ENCODE assay signal across 26 cellular contexts in genomic region chr1:35893051-35893879, GRCh38. TPM values are rescaled to one million over a fixed set of nuclear protein-coding genes. Genes with fewer than 3 reads are reported as not detected.
DNase-seq lines count a peak whose midpoint lies in the region; ATAC-seq and TF ChIP-seq lines count a peak whose summit lies in the region.
"Had no signal": no experiment of that assay in that cellular context is flagged by ENCODE, and none has a peak within 500 bp of the region (broad histone marks: within the 10 kb centered on the region; RNA-seq: fewer than 3 reads in every experiment).

No MANE protein-coding gene starts in this region.

- H3K36me3 ChIP-seq in upper lobe of left lung: peaks cover 6 to 94% (median 42%) of the 10 kb centered on the region in 4 donors
- H3K36me3 ChIP-seq: breast epithelium had no signal

- no peaks in the 10 kb centered on the region for H3K9me3 ChIP-seq in upper lobe of left lung
- H3K9me3 ChIP-seq: breast epithelium, esophagus muscularis mucosa, SJSA1, thoracic aorta had no signal

- POLR2A ChIA-PET in activated B cell treated with CpG ODN at 0.5 μM for 24 hours (lab: Charles Lee): interaction anchor here (2.8 kb wide), 1 partner anchor 10 kb away, joined by 20 read pairs; the partner anchor contains the start of gene AGO1

- no peak for TF ChIP-seq EP300 in upper lobe of left lung (IDR thresholded peaks at IDR 0.05)

- H3K27ac Mint-ChIP-seq in activated B cell treated with CpG ODN at 0.5 μM for 24 hours (peak overlapping the region; percentile 92), memory B cell (peak overlapping the region; percentile 97)
- H3K27ac Mint-ChIP-seq: neural progenitor cell, progenitor cell of endocrine pancreas had no signal

- H3K36me3 Mint-ChIP-seq in activated B cell treated with CpG ODN at 0.5 μM for 24 hours (ENCODE audit: low read depth) (peaks cover 65% of the 10 kb centered on the region), memory B cell (peaks cover 17% of the 10 kb centered on the region)

- no peak overlapping the region for H3K4me3 Mint-ChIP-seq in activated B cell treated with CpG ODN at 0.5 μM for 24 hours
- H3K4me3 Mint-ChIP-seq in memory B cell: no peak overlapping the region
- H3K4me3 Mint-ChIP-seq: activated T-cell treated with anti-CD3 and anti-CD28 coated beads, Interleukin-2, amount 50 U/mL, for 4 hours; CD4-positive, alpha-beta memory T cell; neural progenitor cell had no signal

- peaks cover 40% of the 10 kb centered on the region for H3K4me1 Mint-ChIP-seq in activated B cell treated with CpG ODN at 0.5 μM for 24 hours
- H3K4me1 Mint-ChIP-seq in memory B cell: peaks cover 19% of the 10 kb centered on the region

- H3K27me3 ChIP-seq in HL-60 (ENCODE audit: insufficient read depth, poor library complexity, severe bottlenecking): no peaks in the 10 kb centered on the region
- H3K27me3 ChIP-seq in upper lobe of left lung: no peaks in the 10 kb centered on the region
- H3K27me3 ChIP-seq: breast epithelium, esophagus muscularis mucosa, neural progenitor cell, SJSA1 had no signal

- no peak for TF ChIP-seq CTCF in HL-60 (IDR thresholded peaks at IDR 0.05; ENCODE audit: insufficient read depth, low read length)
- no peak for TF ChIP-seq CTCF in activated B cell treated with CpG ODN at 0.5 μM for 24 hours (IDR thresholded peaks at IDR 0.05)
- no peak for TF ChIP-seq CTCF in upper lobe of left lung (IDR thresholded peaks at IDR 0.05)

- H3K27me3 Mint-ChIP-seq in activated B cell treated with CpG ODN at 0.5 μM for 24 hours (no peaks in the 10 kb centered on the region), memory B cell (no peaks in the 10 kb centered on the region)
- H3K27me3 Mint-ChIP-seq: CD4-positive, alpha-beta memory T cell; progenitor cell of endocrine pancreas had no signal

- ATAC-seq in activated B cell treated with CpG ODN at 0.5 μM for 24 hours (ENCODE audit: low read depth) (no peak), memory B cell (ENCODE audit: low read depth) (no peak), upper lobe of left lung (ENCODE audit: low FRiP score in 2 of 2) (peak; percentile 6 to 28)
- ATAC-seq: activated T-cell treated with anti-CD3 and anti-CD28 coated beads, Interleukin-2, amount 50 U/mL, for 4 hours had no signal

- intact Hi-C loops in activated B cell treated with CpG ODN at 0.5 μM for 24 hours (cut with micrococcal nuclease): no loop called here

- 95 to 99% methylated on average over 7 to 14 of the region's 14 CpGs for WGBS in upper lobe of left lung, 2 donors

- peak overlapping the region; percentile 56 for H3K27ac ChIP-seq in HL-60 (replicated peaks)
- H3K27ac ChIP-seq in upper lobe of left lung: peak overlapping the region in 2 of 4 donors; percentile 55 to 62
- H3K27ac ChIP-seq: breast epithelium, esophagus muscularis mucosa, neural progenitor cell, SJSA1, thoracic aorta had no signal

- no peak for DNase-seq in HL-60 (ENCODE audit: low read depth in 1 of 2, low spot score in 1 of 2)
- DNase-seq in activated B cell treated with CpG ODN at 0.5 μM for 24 hours: peak; percentile 19
- DNase-seq in memory B cell (ENCODE audit: low spot score in 2 of 2): no peak
- DNase-seq in upper lobe of left lung: peak in 1 of 2 donors; percentile 56
- no peak for DNase-seq in midbrain (lab: John Stamatoyannopoulos, UW)
- DNase-seq in NCI-H2029 (lab: John Stamatoyannopoulos, UW): no peak
- DNase-seq in MV-4-11 (lab: John Stamatoyannopoulos, UW): no peak
- DNase-seq: activated CD4-positive, alpha-beta T cell treated with anti-CD3 and anti-CD28 coated beads for 1 hour; activated naive CD4-positive, alpha-beta T cell; activated T-cell treated with anti-CD3 and anti-CD28 coated beads, Interleukin-2, amount 50 U/mL, for 4 hours; CD4-positive, alpha-beta memory T cell; foreskin melanocyte; HCEC 1CT; kidney; MM.1S; NCI-H146; NCI-H2171; NCI-H526; stimulated activated CD4-positive, alpha-beta T cell treated with anti-CD3 and anti-CD28 coated beads, Interleukin-2, amount 100 ng/mL, for 24 hours had no signal

- no peak for TF ChIP-seq POLR2A in upper lobe of left lung (IDR thresholded peaks at IDR 0.05)

- H3K4me3 ChIP-seq in HL-60 (replicated peaks; ENCODE audit: insufficient read depth, low read length) (no peak overlapping the region), upper lobe of left lung (no peak overlapping the region)
- H3K4me3 ChIP-seq: breast epithelium, esophagus muscularis mucosa, lung, neural progenitor cell, SJSA1, thoracic aorta had no signal

- CTCF ChIA-PET in activated B cell treated with CpG ODN at 0.5 μM for 24 hours (lab: Charles Lee): interaction anchor here (0.8 to 0.9 kb wide), 2 partner anchors 10 to 12 kb away, joined by 3 to 4 read pairs; partner anchors contain the start of gene AGO1

- no peaks in the 10 kb centered on the region for H3K4me1 ChIP-seq in upper lobe of left lung
- H3K4me1 ChIP-seq: breast epithelium, esophagus muscularis mucosa had no signal

- H3K9me3 Mint-ChIP-seq in activated B cell treated with CpG ODN at 0.5 μM for 24 hours (no peaks in the 10 kb centered on the region), memory B cell (no peaks in the 10 kb centered on the region)
- H3K9me3 Mint-ChIP-seq: activated T-cell treated with anti-CD3 and anti-CD28 coated beads, Interleukin-2, amount 50 U/mL, for 4 hours; CD4-positive, alpha-beta memory T cell; neural progenitor cell had no signal

RNA-seq across cellular contexts. Expression of gene AGO1, which starts 10.3 kb away (rescaled TPM):
- total RNA-seq in activated B cell treated with CpG ODN at 0.5 μM for 24 hours (30.3 and 34.3 TPM in 2 replicates), upper lobe of left lung (10 to 100 TPM; 11.4 to 26.8 (median 22.9) TPM)

RNA-seq across cellular contexts. Expression of gene AGO3, which starts 37.6 kb away (rescaled TPM):
- 30.7 and 37.2 TPM in 2 replicates for total RNA-seq in activated B cell treated with CpG ODN at 0.5 μM for 24 hours
- total RNA-seq in upper lobe of left lung: 10 to 100 TPM; 13.8 to 32.5 (median 29.6) TPM

Comparison
In these comparisons a context has a peak if more than half of its experiments do, and no peak if none do; other contexts are left out.
1. ATAC-seq: peak in upper lobe of left lung (2 of 2); none in activated B cell treated with CpG ODN at 0.5 μM for 24 hours (single experiment) and memory B cell (single experiment).